ENCODE assay signal across 1 cellular context in the genomic region with DNA sequence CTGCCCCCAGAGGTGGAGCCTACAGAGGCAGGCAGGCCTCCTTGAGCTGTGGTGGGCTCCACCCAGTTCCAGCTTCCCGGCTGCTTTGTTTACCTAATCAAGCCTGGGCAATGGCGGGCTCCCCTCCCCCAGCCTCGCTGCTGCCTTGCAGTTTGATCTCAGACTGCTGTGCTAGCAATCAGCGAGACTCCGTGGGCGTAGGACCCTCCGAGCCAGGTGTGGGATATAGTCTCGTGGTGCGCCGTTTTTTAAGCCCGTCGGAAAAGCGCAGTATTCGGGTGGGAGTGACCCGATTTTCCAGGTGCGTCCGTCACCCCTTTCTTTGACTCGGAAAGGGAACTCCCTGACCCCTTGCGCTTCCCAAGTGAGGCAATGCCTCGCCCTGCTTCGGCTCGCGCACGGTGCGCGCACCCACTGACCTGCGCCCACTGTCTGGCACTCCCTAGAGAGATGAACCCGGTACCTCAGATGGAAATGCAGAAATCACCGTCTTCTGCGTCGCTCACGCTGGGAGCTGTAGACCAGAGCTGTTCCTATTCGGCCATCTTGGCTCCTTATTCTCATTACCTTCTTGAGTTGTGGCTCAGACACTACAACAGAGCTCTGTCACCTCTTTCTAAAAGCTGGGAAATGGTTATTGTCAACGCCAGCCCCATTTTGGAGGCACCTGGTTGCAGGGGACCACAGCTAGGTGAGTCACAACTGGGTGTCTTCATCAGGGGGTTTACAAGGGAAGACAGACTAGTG.
TF ChIP-seq lines count a peak whose summit lies in the region.

No MANE protein-coding gene starts in this region.

TF ChIP-seq in liver, 16 proteins besides CTCF, POLR2A, EP300 and RAD21:
- TF ChIP-seq YY1 (IDR thresholded peaks at IDR 0.05) = peak; percentile 72
